Comparison of ENCODE assay signal across 2 cellular contexts in the genomic region with DNA sequence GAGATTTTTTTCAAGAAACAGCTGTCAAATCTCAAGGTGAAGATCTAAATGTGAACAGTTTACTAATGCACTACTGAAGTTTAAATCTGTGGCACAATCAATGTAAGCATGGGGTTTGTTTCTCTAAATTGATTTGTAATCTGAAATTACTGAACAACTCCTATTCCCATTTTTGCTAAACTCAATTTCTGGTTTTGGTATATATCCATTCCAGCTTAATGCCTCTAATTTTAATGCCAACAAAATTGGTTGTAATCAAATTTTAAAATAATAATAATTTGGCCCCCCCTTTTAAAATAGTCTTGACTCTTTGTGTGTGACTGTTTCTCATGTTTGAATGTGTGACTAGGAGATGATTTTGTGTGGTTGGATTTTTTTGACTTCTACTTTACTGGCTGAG.
TF ChIP-seq lines count a peak whose summit lies in the region.

No MANE protein-coding gene starts in this region.

TF ChIP-seq in SK-N-SH, 30 proteins besides CTCF, POLR2A, EP300 and RAD21 (continued from another document):
- no peak for TF ChIP-seq JUND (IDR thresholded peaks at IDR 0.05)
- TF ChIP-seq ELF1 (IDR thresholded peaks at IDR 0.05): no peak
- TF ChIP-seq IRF3 (IDR thresholded peaks at IDR 0.05; ENCODE audit: low read depth, low read length): no peak
- no peak for TF ChIP-seq FOSL2 (IDR thresholded peaks at IDR 0.05; ENCODE audit: borderline replicate concordance, low read depth)
- TF ChIP-seq TAF1 (IDR thresholded peaks at IDR 0.05; ENCODE audit: borderline replicate concordance, low read depth, low read length): no peak
- TF ChIP-seq SMC3 (IDR thresholded peaks at IDR 0.05; ENCODE audit: low read depth, low read length): no peak
- TF ChIP-seq USF2 (IDR thresholded peaks at IDR 0.05; ENCODE audit: borderline replicate concordance, low read depth, low read length): no peak
- no peak for TF ChIP-seq RCOR1 (IDR thresholded peaks at IDR 0.05; ENCODE audit: low read length)
- no peak for TF ChIP-seq NFIC (IDR thresholded peaks at IDR 0.05; ENCODE audit: borderline replicate concordance)
TF ChIP-seq in SK-N-SH: peak in this region for 0.

TF ChIP-seq in SK-N-SH treated with all-trans-retinoic acid at 6 μM for 48 hours, 23 proteins besides CTCF, POLR2A, EP300 and RAD21:
- TF ChIP-seq, protein P1, sequence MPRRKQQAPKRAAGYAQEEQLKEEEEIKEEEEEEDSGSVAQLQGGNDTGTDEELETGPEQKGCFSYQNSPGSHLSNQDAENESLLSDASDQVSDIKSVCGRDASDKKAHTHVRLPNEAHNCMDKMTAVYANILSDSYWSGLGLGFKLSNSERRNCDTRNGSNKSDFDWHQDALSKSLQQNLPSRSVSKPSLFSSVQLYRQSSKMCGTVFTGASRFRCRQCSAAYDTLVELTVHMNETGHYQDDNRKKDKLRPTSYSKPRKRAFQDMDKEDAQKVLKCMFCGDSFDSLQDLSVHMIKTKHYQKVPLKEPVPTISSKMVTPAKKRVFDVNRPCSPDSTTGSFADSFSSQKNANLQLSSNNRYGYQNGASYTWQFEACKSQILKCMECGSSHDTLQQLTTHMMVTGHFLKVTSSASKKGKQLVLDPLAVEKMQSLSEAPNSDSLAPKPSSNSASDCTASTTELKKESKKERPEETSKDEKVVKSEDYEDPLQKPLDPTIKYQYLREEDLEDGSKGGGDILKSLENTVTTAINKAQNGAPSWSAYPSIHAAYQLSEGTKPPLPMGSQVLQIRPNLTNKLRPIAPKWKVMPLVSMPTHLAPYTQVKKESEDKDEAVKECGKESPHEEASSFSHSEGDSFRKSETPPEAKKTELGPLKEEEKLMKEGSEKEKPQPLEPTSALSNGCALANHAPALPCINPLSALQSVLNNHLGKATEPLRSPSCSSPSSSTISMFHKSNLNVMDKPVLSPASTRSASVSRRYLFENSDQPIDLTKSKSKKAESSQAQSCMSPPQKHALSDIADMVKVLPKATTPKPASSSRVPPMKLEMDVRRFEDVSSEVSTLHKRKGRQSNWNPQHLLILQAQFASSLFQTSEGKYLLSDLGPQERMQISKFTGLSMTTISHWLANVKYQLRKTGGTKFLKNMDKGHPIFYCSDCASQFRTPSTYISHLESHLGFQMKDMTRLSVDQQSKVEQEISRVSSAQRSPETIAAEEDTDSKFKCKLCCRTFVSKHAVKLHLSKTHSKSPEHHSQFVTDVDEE (CRISPR knock-in tag; IDR thresholded peaks at IDR 0.05): no peak
- TF ChIP-seq, protein P2, sequence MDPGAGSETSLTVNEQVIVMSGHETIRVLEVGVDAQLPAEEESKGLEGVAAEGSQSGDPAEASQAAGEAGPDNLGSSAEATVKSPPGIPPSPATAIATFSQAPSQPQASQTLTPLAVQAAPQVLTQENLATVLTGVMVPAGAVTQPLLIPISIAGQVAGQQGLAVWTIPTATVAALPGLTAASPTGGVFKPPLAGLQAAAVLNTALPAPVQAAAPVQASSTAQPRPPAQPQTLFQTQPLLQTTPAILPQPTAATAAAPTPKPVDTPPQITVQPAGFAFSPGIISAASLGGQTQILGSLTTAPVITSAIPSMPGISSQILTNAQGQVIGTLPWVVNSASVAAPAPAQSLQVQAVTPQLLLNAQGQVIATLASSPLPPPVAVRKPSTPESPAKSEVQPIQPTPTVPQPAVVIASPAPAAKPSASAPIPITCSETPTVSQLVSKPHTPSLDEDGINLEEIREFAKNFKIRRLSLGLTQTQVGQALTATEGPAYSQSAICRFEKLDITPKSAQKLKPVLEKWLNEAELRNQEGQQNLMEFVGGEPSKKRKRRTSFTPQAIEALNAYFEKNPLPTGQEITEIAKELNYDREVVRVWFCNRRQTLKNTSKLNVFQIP (CRISPR knock-in tag; IDR thresholded peaks at IDR 0.05; ENCODE audit: borderline replicate concordance, low read depth): no peak
- TF ChIP-seq ZNF8 (CRISPR knock-in tag; IDR thresholded peaks at IDR 0.05): no peak
- TF ChIP-seq ZC3H10 (CRISPR knock-in tag; IDR thresholded peaks at IDR 0.05): no peak
- no peak for TF ChIP-seq TCF4 (CRISPR knock-in tag; IDR thresholded peaks at IDR 0.05; ENCODE audit: borderline replicate concordance)
- no peak for TF ChIP-seq PPARA (CRISPR knock-in tag; IDR thresholded peaks at IDR 0.05; ENCODE audit: borderline replicate concordance)
- TF ChIP-seq, protein P3, sequence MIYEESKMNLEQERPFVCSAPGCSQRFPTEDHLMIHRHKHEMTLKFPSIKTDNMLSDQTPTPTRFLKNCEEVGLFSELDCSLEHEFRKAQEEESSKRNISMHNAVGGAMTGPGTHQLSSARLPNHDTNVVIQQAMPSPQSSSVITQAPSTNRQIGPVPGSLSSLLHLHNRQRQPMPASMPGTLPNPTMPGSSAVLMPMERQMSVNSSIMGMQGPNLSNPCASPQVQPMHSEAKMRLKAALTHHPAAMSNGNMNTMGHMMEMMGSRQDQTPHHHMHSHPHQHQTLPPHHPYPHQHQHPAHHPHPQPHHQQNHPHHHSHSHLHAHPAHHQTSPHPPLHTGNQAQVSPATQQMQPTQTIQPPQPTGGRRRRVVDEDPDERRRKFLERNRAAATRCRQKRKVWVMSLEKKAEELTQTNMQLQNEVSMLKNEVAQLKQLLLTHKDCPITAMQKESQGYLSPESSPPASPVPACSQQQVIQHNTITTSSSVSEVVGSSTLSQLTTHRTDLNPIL (CRISPR knock-in tag; IDR thresholded peaks at IDR 0.05; ENCODE audit: low read depth): no peak
- TF ChIP-seq ZFP3 (CRISPR knock-in tag; IDR thresholded peaks at IDR 0.05): no peak
- no peak for TF ChIP-seq PATZ1 (CRISPR knock-in tag; IDR thresholded peaks at IDR 0.05; ENCODE audit: borderline replicate concordance)
- TF ChIP-seq TOX (CRISPR knock-in tag; IDR thresholded peaks at IDR 0.05; ENCODE audit: borderline replicate concordance): no peak
- TF ChIP-seq, protein P4, sequence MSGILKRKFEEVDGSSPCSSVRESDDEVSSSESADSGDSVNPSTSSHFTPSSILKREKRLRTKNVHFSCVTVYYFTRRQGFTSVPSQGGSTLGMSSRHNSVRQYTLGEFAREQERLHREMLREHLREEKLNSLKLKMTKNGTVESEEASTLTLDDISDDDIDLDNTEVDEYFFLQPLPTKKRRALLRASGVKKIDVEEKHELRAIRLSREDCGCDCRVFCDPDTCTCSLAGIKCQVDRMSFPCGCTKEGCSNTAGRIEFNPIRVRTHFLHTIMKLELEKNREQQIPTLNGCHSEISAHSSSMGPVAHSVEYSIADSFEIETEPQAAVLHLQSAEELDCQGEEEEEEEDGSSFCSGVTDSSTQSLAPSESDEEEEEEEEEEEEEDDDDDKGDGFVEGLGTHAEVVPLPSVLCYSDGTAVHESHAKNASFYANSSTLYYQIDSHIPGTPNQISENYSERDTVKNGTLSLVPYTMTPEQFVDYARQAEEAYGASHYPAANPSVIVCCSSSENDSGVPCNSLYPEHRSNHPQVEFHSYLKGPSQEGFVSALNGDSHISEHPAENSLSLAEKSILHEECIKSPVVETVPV (CRISPR knock-in tag; IDR thresholded peaks at IDR 0.05): no peak
TF ChIP-seq in SK-N-SH treated with all-trans-retinoic acid at 6 μM for 48 hours: peak in this region for 0.
